In genomic region chr20:48620486-48621255, GRCh38 we compare ENCODE assay signal across 1 cellular context.
TF ChIP-seq lines count a peak whose summit lies in the region.

No MANE protein-coding gene starts in this region.

TF ChIP-seq in HepG2, 621 proteins besides CTCF, POLR2A, EP300 and RAD21 (continued from another document and continues in another):
- TF ChIP-seq PRDM15 (CRISPR knock-in tag; IDR thresholded peaks at IDR 0.05) (no peak), ZFP1 (CRISPR knock-in tag; IDR thresholded peaks at IDR 0.05) (no peak), CSRNP2 (CRISPR knock-in tag; conservative IDR thresholded peaks at IDR 0.05; ENCODE audit: low read depth) (no peak), MNT (IDR thresholded peaks at IDR 0.05) (no peak), TIGD3 (CRISPR knock-in tag; IDR thresholded peaks at IDR 0.05; ENCODE audit: borderline replicate concordance) (peak; percentile 58; the same call in 1 of the 2 replicates), SIX1 (CRISPR knock-in tag; IDR thresholded peaks at IDR 0.05; ENCODE audit: borderline replicate concordance) (0 out of 2 replicates have a peak, but pooled peaks have one; percentile 10), CREM (IDR thresholded peaks at IDR 0.05) (0 out of 2 replicates have a peak, but pooled peaks have one; percentile 21), CREM (CRISPR knock-in tag; IDR thresholded peaks at IDR 0.05) (no peak), ZNF678 (CRISPR knock-in tag; IDR thresholded peaks at IDR 0.05) (no peak), ZNF234 (CRISPR knock-in tag; conservative IDR thresholded peaks at IDR 0.05) (no peak), CC2D1A (CRISPR knock-in tag; IDR thresholded peaks at IDR 0.05) (0 out of 2 replicates have a peak, but pooled peaks have one; percentile 74), HHEX (CRISPR knock-in tag; IDR thresholded peaks at IDR 0.05) (no peak), ZNF766 (CRISPR knock-in tag; IDR thresholded peaks at IDR 0.05; ENCODE audit: borderline replicate concordance) (no peak), MXD3 (CRISPR knock-in tag; IDR thresholded peaks at IDR 0.05) (no peak; the same call in 1 of the 2 replicates), MTF2 (CRISPR knock-in tag; IDR thresholded peaks at IDR 0.05; ENCODE audit: borderline replicate concordance) (no peak), POLR2AphosphoS2 (IDR thresholded peaks at IDR 0.05; ENCODE audit: low read depth, low read length) (no peak), ZNF329 (CRISPR knock-in tag; IDR thresholded peaks at IDR 0.05; ENCODE audit: low read depth) (no peak), SOX13 (IDR thresholded peaks at IDR 0.05) (no peak), SOX13 (CRISPR knock-in tag; conservative IDR thresholded peaks at IDR 0.05 in 1 of 2, IDR thresholded peaks at IDR 0.05 in 1 of 2) (peak; percentile 54 to 76; a peak in 1 of 4 replicates), RBM39 (IDR thresholded peaks at IDR 0.05; ENCODE audit: low read depth, low read length, poor library complexity, severe bottlenecking) (peak; percentile 75), THRA (CRISPR knock-in tag; IDR thresholded peaks at IDR 0.05; ENCODE audit: borderline replicate concordance) (0 out of 2 replicates have a peak, but pooled peaks have one; percentile 22), ZNF878 (CRISPR knock-in tag; IDR thresholded peaks at IDR 0.05) (no peak), ZNF205 (CRISPR knock-in tag; IDR thresholded peaks at IDR 0.05) (no peak), IRF1 (CRISPR knock-in tag; IDR thresholded peaks at IDR 0.05; ENCODE audit: low read depth) (no peak), TEAD2 (CRISPR knock-in tag; IDR thresholded peaks at IDR 0.05) (no peak), CBX5 (CRISPR knock-in tag; IDR thresholded peaks at IDR 0.05; ENCODE audit: borderline replicate concordance) (0 out of 2 replicates have a peak, but pooled peaks have one; percentile 28), GTF3A (CRISPR knock-in tag; conservative IDR thresholded peaks at IDR 0.05) (no peak), ZNF281 (CRISPR knock-in tag; IDR thresholded peaks at IDR 0.05; ENCODE audit: borderline replicate concordance) (no peak), DPF2 (CRISPR knock-in tag; IDR thresholded peaks at IDR 0.05; ENCODE audit: borderline replicate concordance, low read depth) (no peak), HMGXB3 (CRISPR knock-in tag; IDR thresholded peaks at IDR 0.05; ENCODE audit: borderline replicate concordance) (no peak), RNF219 (CRISPR knock-in tag; IDR thresholded peaks at IDR 0.05) (no peak), ZNF232 (CRISPR knock-in tag; IDR thresholded peaks at IDR 0.05; ENCODE audit: borderline replicate concordance) (0 out of 2 replicates have a peak, but pooled peaks have one; percentile 53), SNAPC5 (CRISPR knock-in tag; IDR thresholded peaks at IDR 0.05; ENCODE audit: borderline replicate concordance) (no peak), ZBTB7A (CRISPR knock-in tag; IDR thresholded peaks at IDR 0.05) (no peak), ZNF713 (CRISPR knock-in tag; IDR thresholded peaks at IDR 0.05) (0 out of 2 replicates have a peak, but pooled peaks have one; percentile 52), ATF7-NPFF (CRISPR knock-in tag; IDR thresholded peaks at IDR 0.05; ENCODE audit: low read depth) (no peak), ZNF552 (CRISPR knock-in tag; IDR thresholded peaks at IDR 0.05; ENCODE audit: borderline replicate concordance) (no peak), FLYWCH1 (CRISPR knock-in tag; IDR thresholded peaks at IDR 0.05) (no peak), ZMYM2 (CRISPR knock-in tag; IDR thresholded peaks at IDR 0.05) (no peak), NFIC (IDR thresholded peaks at IDR 0.05; ENCODE audit: low read length) (no peak)
